Comparison of ENCODE assay signal across 11 cellular contexts in genomic region chr14:90676859-90677258, GRCh38.
DNase-seq lines count a peak whose midpoint lies in the region; ATAC-seq and TF ChIP-seq lines count a peak whose summit lies in the region.
"Had no signal": no experiment of that assay in that cellular context is flagged by ENCODE, and none has a peak within 500 bp of the region (broad histone marks: within the 10 kb centered on the region; RNA-seq: fewer than 3 reads in every experiment).

No MANE protein-coding gene starts in this region.

- H3K9me3 Mint-ChIP-seq in naive thymus-derived CD8-positive, alpha-beta T cell = no peaks in the 10 kb centered on the region

- peaks cover 10 to 44% (median 39%) of the 10 kb centered on the region in 4 donors for H3K4me1 Mint-ChIP-seq in naive thymus-derived CD8-positive, alpha-beta T cell

- H3K4me3 ChIP-seq in AG04449 (ENCODE audit: low read depth, low read length) = no peak overlapping the region

- DNase-seq in AG04449 (ENCODE audit: low read depth, low spot score) (peak; percentile 16), LHCN-M2 (ENCODE audit: low read depth) (peak; percentile 11), caudate nucleus (lab: John Stamatoyannopoulos, UW) (peak in 12 of 61 donors; percentile 21 to 83 (median 34)), DMS114 treated with DMSO at 0.1 percent for 48 hours (lab: John Stamatoyannopoulos, UW; ENCODE audit: unreplicated experiment) (no peak)
- DNase-seq in naive thymus-derived CD8-positive, alpha-beta T cell = no peak
- DNase-seq: BE2C, dermis blood vessel endothelial cell, NCI-H187 had no signal

- no peak for ATAC-seq in naive thymus-derived CD8-positive, alpha-beta T cell
- ATAC-seq in HG02763 (IDR thresholded peaks at IDR 0.05; ENCODE audit: unreplicated experiment) = no peak
- ATAC-seq in HG03521 (IDR thresholded peaks at IDR 0.05; ENCODE audit: unreplicated experiment) = no peak
- no peak for ATAC-seq in GM19351 (IDR thresholded peaks at IDR 0.05; ENCODE audit: unreplicated experiment)

- peak overlapping the region in 3 of 10 donors; percentile 42 to 80 (median 71) for H3K4me3 Mint-ChIP-seq in naive thymus-derived CD8-positive, alpha-beta T cell

- no peaks in the 10 kb centered on the region for H3K27me3 Mint-ChIP-seq in naive thymus-derived CD8-positive, alpha-beta T cell

- peak overlapping the region; percentile 61 for H3K27ac ChIP-seq in caudate nucleus (ENCODE audit: low read depth, low read length)

- H3K36me3 Mint-ChIP-seq in naive thymus-derived CD8-positive, alpha-beta T cell = no peaks in the 10 kb centered on the region

- peak overlapping the region in 9 of 10 donors; percentile 6 to 97 (median 85) for H3K27ac Mint-ChIP-seq in naive thymus-derived CD8-positive, alpha-beta T cell

- POLR2A ChIA-PET in AG04449 (lab: Yijun Ruan, JAX) = no interaction called here
- POLR2A ChIA-PET in naive thymus-derived CD8-positive, alpha-beta T cell (lab: Charles Lee) = no interaction called here

- CTCF ChIA-PET in AG04449 (lab: Yijun Ruan, JAX) = no interaction called here

- no peak for TF ChIP-seq CTCF in AG04449 (IDR thresholded peaks at IDR 0.05; ENCODE audit: insufficient read depth, low read length, missing control alignments)

Comparison
In these comparisons a context has a peak if more than half of its experiments do, and no peak if none do; other contexts are left out.
1. DNase-seq: peak in AG04449 (single experiment) and LHCN-M2 (single experiment); none in naive thymus-derived CD8-positive, alpha-beta T cell (0 of 10) and DMS114 treated with DMSO at 0.1 percent for 48 hours (single experiment).